1 cellular context compared by ENCODE assay signal in genomic region chr17:54899721-54900456, GRCh38.
TF ChIP-seq lines count a peak whose summit lies in the region.

No MANE protein-coding gene starts in this region.

TF ChIP-seq in GM23338, 12 proteins besides CTCF, POLR2A, EP300 and RAD21 (continued from another document):
- TF ChIP-seq REST (IDR thresholded peaks at IDR 0.05; ENCODE audit: unreplicated experiment) = no peak
- TF ChIP-seq EZH2 (IDR thresholded peaks at IDR 0.05; ENCODE audit: low read depth, unreplicated experiment) = no peak
- TF ChIP-seq ZNF462 (CRISPR knock-in tag; IDR thresholded peaks at IDR 0.05) = peak; percentile 93
- no peak for TF ChIP-seq CREB1 (CRISPR knock-in tag; IDR thresholded peaks at IDR 0.05; ENCODE audit: low read depth)
- TF ChIP-seq NANOG (IDR thresholded peaks at IDR 0.05; ENCODE audit: borderline replicate concordance) = peak; percentile 38; the same call in 1 of the 2 replicates
- no peak for TF ChIP-seq STAT1 (IDR thresholded peaks at IDR 0.05; ENCODE audit: unreplicated experiment)
- TF ChIP-seq ZNF331 (CRISPR knock-in tag; IDR thresholded peaks at IDR 0.05; ENCODE audit: low read depth) = no peak
- TF ChIP-seq EZH2phosphoT487 (IDR thresholded peaks at IDR 0.05; ENCODE audit: unreplicated experiment) = no peak
- TF ChIP-seq POLR2AphosphoS5 (IDR thresholded peaks at IDR 0.05; ENCODE audit: low read depth) = no peak; the same call in 1 of the 2 replicates
